15 cellular contexts compared by ENCODE assay signal in the genomic region with DNA sequence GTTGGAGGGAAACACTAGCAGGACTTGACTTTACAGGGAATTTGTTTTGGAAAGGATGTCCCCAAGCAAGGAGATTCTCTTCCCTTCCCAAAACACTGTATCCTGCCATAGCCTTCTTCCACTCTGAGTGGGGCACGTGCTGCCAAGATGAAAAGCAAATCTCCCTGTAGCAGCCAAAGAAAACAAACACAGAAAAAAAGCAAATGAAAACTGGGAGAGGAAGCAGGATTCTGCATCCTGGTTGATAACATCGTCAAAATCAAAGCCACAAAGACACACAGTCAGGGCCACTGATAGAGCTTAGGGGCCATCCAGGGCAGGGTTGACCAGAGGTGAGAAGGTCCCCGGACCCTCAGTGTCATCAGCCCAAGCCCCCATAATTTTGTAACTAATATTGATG. TPM values are rescaled to one million over a fixed set of nuclear protein-coding genes. Genes with fewer than 3 reads are reported as not detected.
A peak's percentile ranks its signal among the peaks of the same experiment; 100 is the strongest.
DNase-seq lines count a peak whose midpoint lies in the region; ATAC-seq and TF ChIP-seq lines count a peak whose summit lies in the region.
"Had no signal": no experiment of that assay in that cellular context is flagged by ENCODE, and none has a peak within 500 bp of the region (broad histone marks: within the 10 kb centered on the region; RNA-seq: fewer than 3 reads in every experiment).

No MANE protein-coding gene starts in this region.

- CTCF ChIA-PET in activated CD4-positive, alpha-beta memory T cell treated with anti-CD3 and anti-CD28 coated beads, Interleukin-2, amount 10 ng/mL, durations not matched to agents 7 days and 5 days (lab: Charles Lee) = no interaction called here
- CTCF ChIA-PET in activated CD4-positive, alpha-beta memory T cell treated with anti-CD3 and anti-CD28 coated beads for 36 hours (lab: Charles Lee) = interaction anchor here (1.8 to 2.4 kb wide), 2 partner anchors 28 to 435 kb away, joined by 10 to 15 read pairs; no protein-coding TSS in a partner anchor

- intact Hi-C loops in activated CD4-positive, alpha-beta memory T cell treated with anti-CD3 and anti-CD28 coated beads for 36 hours (cut with micrococcal nuclease) = loop anchor here (2.0 to 5.0 kb wide), 3 partner anchors 51 to 620 kb away; no protein-coding TSS in a partner anchor
- intact Hi-C loops in colonic mucosa (cut with DNase I) = loop anchor here (5.0 kb wide), 1 partner anchor 45 kb away; no protein-coding TSS in a partner anchor
- intact Hi-C loops in uterus (cut with DNase I; ENCODE audit: low total_unique reads) = no loop called here

- POLR2A ChIA-PET in activated CD4-positive, alpha-beta memory T cell treated with anti-CD3 and anti-CD28 coated beads, Interleukin-2, amount 10 ng/mL, durations not matched to agents 7 days and 5 days (lab: Charles Lee) = no interaction called here
- POLR2A ChIA-PET in activated CD4-positive, alpha-beta memory T cell treated with anti-CD3 and anti-CD28 coated beads for 36 hours (lab: Charles Lee) = no interaction called here

- ATAC-seq in lung (ENCODE audit: insufficient read depth, low FRiP score) = no peak
- ATAC-seq: mucosa of descending colon, Panc1 had no signal

- no peak for TF ChIP-seq CTCF in colonic mucosa (IDR thresholded peaks at IDR 0.05)
- TF ChIP-seq CTCF in lung (IDR thresholded peaks at IDR 0.05; ENCODE audit: control extremely low read depth, extremely low read depth) = no peak
- TF ChIP-seq CTCF in uterus (IDR thresholded peaks at IDR 0.05) = no peak

- H3K27me3 Mint-ChIP-seq in activated CD4-positive, alpha-beta memory T cell treated with anti-CD3 and anti-CD28 coated beads, Interleukin-2, amount 10 ng/mL, durations not matched to agents 7 days and 5 days = peaks cover 3% of the 10 kb centered on the region
- no peaks in the 10 kb centered on the region for H3K27me3 Mint-ChIP-seq in activated CD4-positive, alpha-beta memory T cell treated with anti-CD3 and anti-CD28 coated beads for 36 hours

- H3K36me3 Mint-ChIP-seq in activated CD4-positive, alpha-beta memory T cell treated with anti-CD3 and anti-CD28 coated beads, Interleukin-2, amount 10 ng/mL, durations not matched to agents 7 days and 5 days (ENCODE audit: low read depth) = no peaks in the 10 kb centered on the region
- no peaks in the 10 kb centered on the region for H3K36me3 Mint-ChIP-seq in activated CD4-positive, alpha-beta memory T cell treated with anti-CD3 and anti-CD28 coated beads for 36 hours

- H3K27me3 ChIP-seq in colonic mucosa (no peaks in the 10 kb centered on the region), lung (ENCODE audit: control insufficient read depth, insufficient read depth) (no peaks in the 10 kb centered on the region), uterus (no peaks in the 10 kb centered on the region)

- no peak overlapping the region for H3K4me3 Mint-ChIP-seq in activated CD4-positive, alpha-beta memory T cell treated with anti-CD3 and anti-CD28 coated beads, Interleukin-2, amount 10 ng/mL, durations not matched to agents 7 days and 5 days
- H3K4me3 Mint-ChIP-seq in activated CD4-positive, alpha-beta memory T cell treated with anti-CD3 and anti-CD28 coated beads for 36 hours = no peak overlapping the region
- H3K4me3 Mint-ChIP-seq: H9 had no signal

- no peak for DNase-seq in activated CD4-positive, alpha-beta memory T cell treated with anti-CD3 and anti-CD28 coated beads, Interleukin-2, amount 10 ng/mL, durations not matched to agents 7 days and 5 days
- no peak for DNase-seq in activated CD4-positive, alpha-beta memory T cell treated with anti-CD3 and anti-CD28 coated beads for 36 hours
- no peak for DNase-seq in colonic mucosa
- no peak for DNase-seq in lung (ENCODE audit: low spot score)
- DNase-seq in uterus = no peak
- DNase-seq in HPDE6-E6E7 (ENCODE audit: extremely low spot score) = no peak
- no peak for DNase-seq in NCI-H2171 treated with DMSO at 0.1 percent for 48 hours (lab: John Stamatoyannopoulos, UW)
- no peak for DNase-seq in cerebellar nuclear complex (lab: John Stamatoyannopoulos, UW)
- DNase-seq: DMS79, H9, hippocampal formation, mucosa of descending colon, retina had no signal

- no peak overlapping the region for H3K4me3 ChIP-seq in colonic mucosa
- no peak overlapping the region for H3K4me3 ChIP-seq in lung
- H3K4me3 ChIP-seq in uterus = no peak overlapping the region
- H3K4me3 ChIP-seq: K562, mucosa of descending colon had no signal

- H3K4me1 ChIP-seq in colonic mucosa = no peaks in the 10 kb centered on the region
- peaks cover 0 to 3% of the 10 kb centered on the region in 2 donors for H3K4me1 ChIP-seq in lung (ENCODE audit: control insufficient read depth in 2 of 2, insufficient read depth in 2 of 2, low read length in 2 of 2)
- no peaks in the 10 kb centered on the region for H3K4me1 ChIP-seq in uterus

- H3K36me3 ChIP-seq in colonic mucosa (no peaks in the 10 kb centered on the region), lung (ENCODE audit: control insufficient read depth in 2 of 2, insufficient read depth in 2 of 2, low read length in 2 of 2) (no peaks in the 10 kb centered on the region), uterus (no peaks in the 10 kb centered on the region)

- H3K27ac ChIP-seq in colonic mucosa (peak overlapping the region; percentile 3), lung (ENCODE audit: low read depth in 1 of 2, low read length in 1 of 2) (peak overlapping the region; percentile 76 to 90), uterus (peak overlapping the region; percentile 48 to 67)

- TF ChIP-seq POLR2A in uterus (IDR thresholded peaks at IDR 0.05) = no peak

- no peaks in the 10 kb centered on the region for H3K9me3 Mint-ChIP-seq in activated CD4-positive, alpha-beta memory T cell treated with anti-CD3 and anti-CD28 coated beads, Interleukin-2, amount 10 ng/mL, durations not matched to agents 7 days and 5 days
- H3K9me3 Mint-ChIP-seq in activated CD4-positive, alpha-beta memory T cell treated with anti-CD3 and anti-CD28 coated beads for 36 hours = no peaks in the 10 kb centered on the region
- H3K9me3 Mint-ChIP-seq: H9 had no signal

- 41 to 64% methylated on average over 3 of the region's 3 CpGs for WGBS in lung, 2 donors

- H3K9me3 ChIP-seq in colonic mucosa (no peaks in the 10 kb centered on the region), lung (ENCODE audit: control insufficient read depth in 2 of 2, insufficient read depth in 1 of 2, low read length in 1 of 2) (no peaks in the 10 kb centered on the region), uterus (no peaks in the 10 kb centered on the region)
- H3K9me3 ChIP-seq: mucosa of descending colon had no signal

- peak overlapping the region; percentile 6 for H3K27ac Mint-ChIP-seq in activated CD4-positive, alpha-beta memory T cell treated with anti-CD3 and anti-CD28 coated beads, Interleukin-2, amount 10 ng/mL, durations not matched to agents 7 days and 5 days
- no peak overlapping the region for H3K27ac Mint-ChIP-seq in activated CD4-positive, alpha-beta memory T cell treated with anti-CD3 and anti-CD28 coated beads for 36 hours
- H3K27ac Mint-ChIP-seq: H9 had no signal

- H3K9ac ChIP-seq in colonic mucosa (ENCODE audit: low read depth in 2 of 2, low read length in 2 of 2) = no peak overlapping the region

- H3K4me1 Mint-ChIP-seq in activated CD4-positive, alpha-beta memory T cell treated with anti-CD3 and anti-CD28 coated beads, Interleukin-2, amount 10 ng/mL, durations not matched to agents 7 days and 5 days = peaks cover 20% of the 10 kb centered on the region
- peaks cover 12% of the 10 kb centered on the region for H3K4me1 Mint-ChIP-seq in activated CD4-positive, alpha-beta memory T cell treated with anti-CD3 and anti-CD28 coated beads for 36 hours (ENCODE audit: low read depth)

RNA-seq across cellular contexts. Expression of gene MTARC2, which starts 16.0 kb away (rescaled TPM):
- total RNA-seq in activated CD4-positive, alpha-beta memory T cell treated with anti-CD3 and anti-CD28 coated beads, Interleukin-2, amount 10 ng/mL, durations not matched to agents 7 days and 5 days = not detected
- not detected for total RNA-seq in activated CD4-positive, alpha-beta memory T cell treated with anti-CD3 and anti-CD28 coated beads for 36 hours
- 10 to 100 TPM; 28.1 to 32.3 TPM for total RNA-seq in colonic mucosa
- total RNA-seq in lung = 10 to 100 TPM; 42.9 to 49.9 TPM
- polyA plus RNA-seq in lung = 10 to 100 TPM; 21.4 to 36.1 TPM
- total RNA-seq in uterus = 10 to 100 TPM in 1 of 4 donors, 1 to 10 TPM in 3; 1.5 to 24.6 (median 6.8) TPM

RNA-seq across cellular contexts. Expression of gene C1orf115, which starts 42.0 kb away (rescaled TPM):
- total RNA-seq in activated CD4-positive, alpha-beta memory T cell treated with anti-CD3 and anti-CD28 coated beads, Interleukin-2, amount 10 ng/mL, durations not matched to agents 7 days and 5 days = 1 to 10 TPM; 1.2 to 1.5 TPM
- total RNA-seq in activated CD4-positive, alpha-beta memory T cell treated with anti-CD3 and anti-CD28 coated beads for 36 hours = under 1 TPM; 0.73 to 0.76 TPM
- total RNA-seq in colonic mucosa (10 to 100 TPM; 29.4 to 80.6 TPM), lung (10 to 100 TPM; 18.2 to 19.0 TPM), uterus (10 to 100 TPM in 3 of 4 donors, 1 to 10 TPM in 1; 7.1 to 28.0 (median 12.9) TPM)
- 10 to 100 TPM; 13.3 to 18.9 TPM for polyA plus RNA-seq in lung
- total RNA-seq: K562 had no signal
- polyA plus RNA-seq: K562 had no signal

RNA-seq across cellular contexts. Expression of gene MTARC1, which starts 54.6 kb away (rescaled TPM):
- not detected for total RNA-seq in activated CD4-positive, alpha-beta memory T cell treated with anti-CD3 and anti-CD28 coated beads, Interleukin-2, amount 10 ng/mL, durations not matched to agents 7 days and 5 days
- not detected for total RNA-seq in activated CD4-positive, alpha-beta memory T cell treated with anti-CD3 and anti-CD28 coated beads for 36 hours
- total RNA-seq in colonic mucosa = 10 to 100 TPM; 33.6 to 37.0 TPM
- total RNA-seq in lung = 10 to 100 TPM; 19.2 to 22.3 TPM
- polyA plus RNA-seq in lung = 10 to 100 TPM; 10.1 to 12.3 TPM
- total RNA-seq in uterus = 1 to 10 TPM in 3 of 4 donors, under 1 TPM in 1; 0.29 to 6.8 (median 5.1) TPM

Comparison
In these comparisons a context has a peak if more than half of its experiments do, and no peak if none do; other contexts are left out.
1. H3K27ac ChIP-seq: peak in every context shown above with its lines; median percentile 83 in lung; 58 in uterus; 3 in colonic mucosa.